Comparison of ENCODE assay signal across 9 cellular contexts in the genomic region with DNA sequence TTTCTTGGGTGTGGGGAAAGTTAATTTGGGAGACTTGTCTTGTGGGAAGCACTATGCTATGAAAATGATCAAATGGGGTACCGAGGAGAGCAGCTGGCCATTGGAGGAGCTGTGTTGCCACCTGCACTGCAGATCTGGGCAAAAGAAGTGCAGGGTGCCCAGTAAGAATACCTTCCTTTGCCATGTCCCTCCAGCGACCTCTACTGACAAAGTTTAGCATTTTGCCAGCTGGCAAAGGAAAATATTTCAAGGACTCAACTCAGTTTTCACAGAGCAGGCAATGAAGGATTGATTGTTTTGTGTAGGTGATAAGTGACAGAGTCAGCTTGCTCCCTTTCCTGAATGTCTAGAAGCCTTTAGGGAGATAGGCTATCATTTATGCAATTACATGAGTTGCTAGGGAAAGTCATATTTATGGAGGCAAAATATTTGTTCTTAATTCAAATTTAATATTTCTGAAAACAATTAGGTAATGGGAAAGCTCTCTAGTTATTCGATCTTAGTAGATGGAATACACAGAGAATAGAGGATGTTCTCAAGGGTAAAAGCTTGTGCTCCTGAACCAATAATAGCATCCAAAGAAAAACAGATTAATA.
DNase-seq lines count a peak whose midpoint lies in the region; ATAC-seq and TF ChIP-seq lines count a peak whose summit lies in the region.
"Had no signal": no experiment of that assay in that cellular context is flagged by ENCODE, and none has a peak within 500 bp of the region (broad histone marks: within the 10 kb centered on the region; RNA-seq: fewer than 3 reads in every experiment).

No MANE protein-coding gene starts in this region.

- no peaks in the 10 kb centered on the region for H3K4me1 ChIP-seq in GM23338 (ENCODE audit: insufficient read depth)

- H3K9me2 ChIP-seq in GM23338 (ENCODE audit: insufficient read depth), result no peaks in the 10 kb centered on the region

- peak; percentile 88 for TF ChIP-seq CTCF in GM23338 (conservative IDR thresholded peaks at IDR 0.05; ENCODE audit: low read depth in 2 of 2)

- H3K36me3 ChIP-seq in GM23338 (ENCODE audit: insufficient read depth), result no peaks in the 10 kb centered on the region

- no peak overlapping the region for H2AFZ ChIP-seq in GM23338

- ATAC-seq in GM23338 (peak; percentile 85), HG03159 (IDR thresholded peaks at IDR 0.05; ENCODE audit: unreplicated experiment) (no peak)
- peak; percentile 48 for ATAC-seq in stimulated activated effector memory CD8-positive, alpha-beta T cell treated with anti-CD3 and anti-CD28 coated beads, Interleukin-12 subunit alpha, Interleukin-12 subunit beta, amount 100 ng/mL, for 72 hours

- no peaks in the 10 kb centered on the region for H3K27me3 ChIP-seq in GM23338 (ENCODE audit: insufficient read depth)

- H3K4me3 Mint-ChIP-seq in GM23338, result no peak overlapping the region
- no peak overlapping the region for H3K4me3 Mint-ChIP-seq in stimulated activated effector memory CD8-positive, alpha-beta T cell treated with anti-CD3 and anti-CD28 coated beads, Interleukin-12 subunit alpha, Interleukin-12 subunit beta, amount 100 ng/mL, for 72 hours
- H3K4me3 Mint-ChIP-seq: T-helper 1 cell treated with Interleukin-12 subunit alpha and Interleukin-12 subunit beta and Interleukin-4 antibody, amounts not matched to agents 30 μg/mL and 1 μg/mL, for 36 hours had no signal

- no peaks in the 10 kb centered on the region for H3K9me3 Mint-ChIP-seq in GM23338
- H3K9me3 Mint-ChIP-seq in stimulated activated effector memory CD8-positive, alpha-beta T cell treated with anti-CD3 and anti-CD28 coated beads, Interleukin-12 subunit alpha, Interleukin-12 subunit beta, amount 100 ng/mL, for 72 hours, result no peaks in the 10 kb centered on the region
- H3K9me3 Mint-ChIP-seq: T-helper 1 cell treated with Interleukin-12 subunit alpha and Interleukin-12 subunit beta and Interleukin-4 antibody, amounts not matched to agents 30 μg/mL and 1 μg/mL, for 36 hours had no signal

- no peaks in the 10 kb centered on the region for H3K27me3 Mint-ChIP-seq in GM23338 (ENCODE audit: insufficient read depth, low read depth, poor library complexity)

- H3K27ac Mint-ChIP-seq in GM23338, result no peak overlapping the region
- H3K27ac Mint-ChIP-seq in stimulated activated effector memory CD8-positive, alpha-beta T cell treated with anti-CD3 and anti-CD28 coated beads, Interleukin-12 subunit alpha, Interleukin-12 subunit beta, amount 100 ng/mL, for 72 hours, result no peak overlapping the region
- H3K27ac Mint-ChIP-seq: T-helper 1 cell treated with Interleukin-12 subunit alpha and Interleukin-12 subunit beta and Interleukin-4 antibody, amounts not matched to agents 30 μg/mL and 1 μg/mL, for 36 hours had no signal

- H3K4me1 Mint-ChIP-seq in GM23338, result peaks cover 13% of the 10 kb centered on the region
- peaks cover 22% of the 10 kb centered on the region for H3K4me1 Mint-ChIP-seq in stimulated activated effector memory CD8-positive, alpha-beta T cell treated with anti-CD3 and anti-CD28 coated beads, Interleukin-12 subunit alpha, Interleukin-12 subunit beta, amount 100 ng/mL, for 72 hours

- H3K4me2 ChIP-seq in GM23338, result no peak overlapping the region

- no peak overlapping the region for H3K27ac ChIP-seq in GM23338 (ENCODE audit: low read depth)

- H4K20me1 ChIP-seq in GM23338 (replicated peaks; ENCODE audit: insufficient read depth), result peaks cover 6% of the 10 kb centered on the region

- no peak overlapping the region for H3K4me3 ChIP-seq in GM23338

- no peaks in the 10 kb centered on the region for H3K36me3 Mint-ChIP-seq in GM23338 (ENCODE audit: low read depth)
- H3K36me3 Mint-ChIP-seq in stimulated activated effector memory CD8-positive, alpha-beta T cell treated with anti-CD3 and anti-CD28 coated beads, Interleukin-12 subunit alpha, Interleukin-12 subunit beta, amount 100 ng/mL, for 72 hours, result no peaks in the 10 kb centered on the region

- DNase-seq in COLO829 (ENCODE audit: low spot score), result peak; percentile 51
- DNase-seq in GM23338 (ENCODE audit: low spot score), result peak; percentile 84
- DNase-seq in RKO (ENCODE audit: low spot score), result peak; percentile 56
- peak; percentile 34 for DNase-seq in fibroblast of gingiva (ENCODE audit: low read depth)
- peak; percentile 9 to 61 for DNase-seq in stimulated activated effector memory CD8-positive, alpha-beta T cell treated with anti-CD3 and anti-CD28 coated beads, Interleukin-12 subunit alpha, Interleukin-12 subunit beta, amount 100 ng/mL, for 72 hours (ENCODE audit: low spot score in 2 of 2)
- DNase-seq in activated T-cell treated with anti-CD3 and anti-CD28 coated beads, Interleukin-2, amount 50 U/mL, for 1 hour, result no peak
- DNase-seq in cerebellar nuclear complex (lab: John Stamatoyannopoulos, UW), result no peak

- peaks cover 5% of the 10 kb centered on the region; the same call in 1 of the 2 replicates for H3K79me2 ChIP-seq in GM23338 (replicated peaks; ENCODE audit: insufficient read depth)

- H3F3A ChIP-seq in GM23338 (replicated peaks; ENCODE audit: low read depth), result no peaks in the 10 kb centered on the region

TF ChIP-seq in GM23338, 12 proteins besides CTCF, POLR2A, EP300 and RAD21:
- no peak for TF ChIP-seq POLR2AphosphoS5 (IDR thresholded peaks at IDR 0.05; ENCODE audit: low read depth)
- TF ChIP-seq ZNF331 (CRISPR knock-in tag; IDR thresholded peaks at IDR 0.05; ENCODE audit: low read depth), result no peak
- no peak for TF ChIP-seq EZH2phosphoT487 (IDR thresholded peaks at IDR 0.05; ENCODE audit: unreplicated experiment)
- TF ChIP-seq NANOG (IDR thresholded peaks at IDR 0.05; ENCODE audit: borderline replicate concordance), result no peak
- TF ChIP-seq CREB1 (CRISPR knock-in tag; IDR thresholded peaks at IDR 0.05; ENCODE audit: low read depth), result no peak
- TF ChIP-seq, protein P1, sequence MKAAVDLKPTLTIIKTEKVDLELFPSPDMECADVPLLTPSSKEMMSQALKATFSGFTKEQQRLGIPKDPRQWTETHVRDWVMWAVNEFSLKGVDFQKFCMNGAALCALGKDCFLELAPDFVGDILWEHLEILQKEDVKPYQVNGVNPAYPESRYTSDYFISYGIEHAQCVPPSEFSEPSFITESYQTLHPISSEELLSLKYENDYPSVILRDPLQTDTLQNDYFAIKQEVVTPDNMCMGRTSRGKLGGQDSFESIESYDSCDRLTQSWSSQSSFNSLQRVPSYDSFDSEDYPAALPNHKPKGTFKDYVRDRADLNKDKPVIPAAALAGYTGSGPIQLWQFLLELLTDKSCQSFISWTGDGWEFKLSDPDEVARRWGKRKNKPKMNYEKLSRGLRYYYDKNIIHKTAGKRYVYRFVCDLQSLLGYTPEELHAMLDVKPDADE (IDR thresholded peaks at IDR 0.05), result no peak
TF ChIP-seq in GM23338: peak in this region for 0.

Comparison
In these comparisons a context has a peak if more than half of its experiments do, and no peak if none do; other contexts are left out.
1. DNase-seq: peak in COLO829 (single experiment), GM23338 (single experiment), RKO (single experiment), fibroblast of gingiva (single experiment) and stimulated activated effector memory CD8-positive, alpha-beta T cell treated with anti-CD3 and anti-CD28 coated beads, Interleukin-12 subunit alpha, Interleukin-12 subunit beta, amount 100 ng/mL, for 72 hours (2 of 2); none in activated T-cell treated with anti-CD3 and anti-CD28 coated beads, Interleukin-2, amount 50 U/mL, for 1 hour (single experiment) and cerebellar nuclear complex (0 of 2).